20 cellular contexts compared by ENCODE assay signal in the genomic region with DNA sequence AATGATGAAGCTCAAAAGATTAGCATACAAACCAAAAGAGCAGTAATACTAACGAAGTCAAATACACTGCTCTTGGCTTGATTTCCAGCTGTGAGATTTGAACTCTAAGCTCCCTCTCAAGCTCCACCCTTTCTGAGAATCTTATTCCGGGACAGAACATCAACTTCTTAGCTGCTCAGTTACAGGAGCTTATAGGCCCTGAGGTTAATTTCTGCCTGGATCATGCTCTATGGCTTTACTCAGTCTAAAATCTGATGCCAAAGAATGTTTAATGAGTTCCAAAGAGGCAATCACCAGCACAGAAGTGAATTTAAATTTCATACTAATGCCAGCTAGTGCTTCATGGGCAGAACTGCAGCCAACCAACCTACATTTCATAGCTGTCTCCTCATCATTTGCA.
A peak's percentile ranks its signal among the peaks of the same experiment; 100 is the strongest.
DNase-seq lines count a peak whose midpoint lies in the region; ATAC-seq and TF ChIP-seq lines count a peak whose summit lies in the region.
"Had no signal": no experiment of that assay in that cellular context is flagged by ENCODE, and none has a peak within 500 bp of the region (broad histone marks: within the 10 kb centered on the region; RNA-seq: fewer than 3 reads in every experiment).

No MANE protein-coding gene starts in this region.

- no peak overlapping the region for H3K9ac ChIP-seq in neuronal stem cell (ENCODE audit: low read depth, low read length, poor library complexity)

- no peak overlapping the region for H3K4ac ChIP-seq in neuronal stem cell (ENCODE audit: low read length)

- TF ChIP-seq CTCF in WTC11 (IDR thresholded peaks at IDR 0.05) (no peak), epithelial cell of esophagus (IDR thresholded peaks at IDR 0.05; ENCODE audit: insufficient read depth, low read depth, low read length, missing control alignments) (peak; percentile 18)

- H3K4me1 Mint-ChIP-seq in WTC11, result peaks cover 82% of the 10 kb centered on the region
- H3K4me1 Mint-ChIP-seq: IgD-negative memory B cell had no signal

- no peak overlapping the region for H2BK5ac ChIP-seq in neuronal stem cell (ENCODE audit: low read length)

- no peak overlapping the region for H4K8ac ChIP-seq in neuronal stem cell (ENCODE audit: low read depth, low read length)

- H2AK5ac ChIP-seq in neuronal stem cell (ENCODE audit: low read depth, low read length), result no peak overlapping the region

- H3K4me3 Mint-ChIP-seq in WTC11, result no peak overlapping the region
- H3K4me3 Mint-ChIP-seq: CD4-positive, alpha-beta T cell; HFFc6 had no signal

- no peaks in the 10 kb centered on the region for H3K4me1 ChIP-seq in neuronal stem cell (ENCODE audit: control insufficient read depth in 2 of 2, insufficient read depth in 1 of 2, low read depth in 1 of 2, low read length in 2 of 2)
- no peaks in the 10 kb centered on the region for H3K4me1 ChIP-seq in effector memory CD4-positive, alpha-beta T cell (ENCODE audit: control insufficient read depth, insufficient read depth, low read length, poor library complexity, severe bottlenecking)
- H3K4me1 ChIP-seq: A549, Caco-2 had no signal

- no peak overlapping the region for H3K23ac ChIP-seq in neuronal stem cell (ENCODE audit: low read depth, low read length, poor library complexity)

- no peaks in the 10 kb centered on the region for H3K9me3 ChIP-seq in neuronal stem cell (replicated peaks in 1 of 2; ENCODE audit: control insufficient read depth in 2 of 2, insufficient read depth in 1 of 2, low read depth in 1 of 2, low read length in 2 of 2)
- no peaks in the 10 kb centered on the region for H3K9me3 ChIP-seq in effector memory CD4-positive, alpha-beta T cell (ENCODE audit: control insufficient read depth, low read length)
- H3K9me3 ChIP-seq: A549, Caco-2 had no signal

- H3K14ac ChIP-seq in neuronal stem cell (ENCODE audit: low read length), result no peak overlapping the region

- peak; percentile 17; the same call in 1 of the 2 replicates for ATAC-seq in WTC11
- ATAC-seq: A549, HCT116, HepG2 had no signal

- no CpG with 5 or more reads among the region's 2 CpGs for WGBS in neuronal stem cell (ENCODE audit: extremely low coverage in 2 of 2, insufficient read length in 2 of 2, insufficient replicate concordance in 1 of 2), 2 donors

- H3K4me2 ChIP-seq in neuronal stem cell (ENCODE audit: insufficient read depth, low read length, poor library complexity, severe bottlenecking), result no peak overlapping the region
- H3K4me2 ChIP-seq: A549 had no signal

- H3K27ac Mint-ChIP-seq in WTC11, result peak overlapping the region; percentile 44; the same call in 1 of the 2 replicates
- H3K27ac Mint-ChIP-seq: CD4-positive, alpha-beta T cell; HFFc6; IgD-negative memory B cell had no signal

- no peak overlapping the region for H3K4me3 ChIP-seq in epithelial cell of esophagus (ENCODE audit: low read length)
- no peak overlapping the region for H3K4me3 ChIP-seq in neuronal stem cell (ENCODE audit: low read length in 2 of 2)
- no peak overlapping the region for H3K4me3 ChIP-seq in effector memory CD4-positive, alpha-beta T cell (ENCODE audit: insufficient read depth, low read depth, low read length, poor library complexity, severe bottlenecking)
- H3K4me3 ChIP-seq: A549 had no signal

- no peak overlapping the region for H3K27ac ChIP-seq in neuronal stem cell (replicated peaks; ENCODE audit: low read length)
- H3K27ac ChIP-seq in effector memory CD4-positive, alpha-beta T cell (ENCODE audit: insufficient read depth, low read length, poor library complexity, severe bottlenecking), result no peak overlapping the region
- H3K27ac ChIP-seq: 22Rv1, A549, C4-2B had no signal

- H3K36me3 Mint-ChIP-seq in WTC11, result no peaks in the 10 kb centered on the region

- no peaks in the 10 kb centered on the region for H3K27me3 ChIP-seq in neuronal stem cell (ENCODE audit: control insufficient read depth in 3 of 3, insufficient read depth in 3 of 3, low read depth in 1 of 3, low read length in 3 of 3)
- H3K27me3 ChIP-seq in effector memory CD4-positive, alpha-beta T cell (replicated peaks; ENCODE audit: control insufficient read depth, insufficient read depth, low read length, poor library complexity, severe bottlenecking), result no peaks in the 10 kb centered on the region

- no peak overlapping the region for H4K91ac ChIP-seq in neuronal stem cell (ENCODE audit: low read depth, low read length, poor library complexity)

- H3K36me3 ChIP-seq in neuronal stem cell (replicated peaks in 1 of 2; ENCODE audit: control insufficient read depth in 2 of 2, insufficient read depth in 2 of 2, low read length in 2 of 2), result no peaks in the 10 kb centered on the region
- H3K36me3 ChIP-seq in effector memory CD4-positive, alpha-beta T cell (ENCODE audit: control insufficient read depth, insufficient read depth, low read length), result no peaks in the 10 kb centered on the region

- no peaks in the 10 kb centered on the region for H3K79me1 ChIP-seq in neuronal stem cell (ENCODE audit: low read depth, low read length)

- peak; percentile 14 for DNase-seq in DMS 273 (lab: John Stamatoyannopoulos, UW; ENCODE audit: unreplicated experiment)
- DNase-seq in DMS 273 treated with DMSO at 0.1 percent for 48 hours (lab: John Stamatoyannopoulos, UW), result no peak
- no peak for DNase-seq in WTC11 (ENCODE audit: low spot score)
- DNase-seq in epithelial cell of esophagus (ENCODE audit: low read depth), result no peak
- peak; percentile 73 for DNase-seq in renal cortical epithelial cell (ENCODE audit: low read depth)
- DNase-seq in neuronal stem cell (ENCODE audit: low spot score), result no peak
- no peak for DNase-seq in effector memory CD4-positive, alpha-beta T cell
- DNase-seq in occipital lobe (lab: John Stamatoyannopoulos, UW), result no peak
- DNase-seq: AML-193; Caco-2; CD4-positive, alpha-beta T cell; GOT3; H7; HFFc6 had no signal

- no peak overlapping the region for H3K18ac ChIP-seq in neuronal stem cell (ENCODE audit: low read length)

- POLR2A ChIA-PET in WTC11 (lab: Charles Lee), result interaction anchor here (1.1 kb wide), 1 partner anchor 9 kb away, joined by 3 read pairs; no protein-coding TSS in a partner anchor

- CTCF ChIA-PET in WTC11 (lab: Charles Lee), result interaction anchor here (0.9 to 1.1 kb wide), 4 partner anchors 23 to 552 kb away, joined by 3 read pairs; no protein-coding TSS in a partner anchor

- H3K27me3 Mint-ChIP-seq in WTC11 (ENCODE audit: low read depth), result no peaks in the 10 kb centered on the region
- H3K27me3 Mint-ChIP-seq: CD4-positive, alpha-beta T cell; IgD-negative memory B cell had no signal

- H2BK120ac ChIP-seq in neuronal stem cell (ENCODE audit: low read depth, low read length), result no peak overlapping the region

- no peak overlapping the region for H2AFZ ChIP-seq in neuronal stem cell (ENCODE audit: low read length)

- H3K9me3 Mint-ChIP-seq in WTC11, result peaks cover 3% of the 10 kb centered on the region; the same call in 1 of the 2 replicates
- H3K9me3 Mint-ChIP-seq: HFFc6 had no signal

- no peak overlapping the region for H2BK15ac ChIP-seq in neuronal stem cell (ENCODE audit: low read length)

- H2BK12ac ChIP-seq in neuronal stem cell (ENCODE audit: low read length), result no peak overlapping the region

TF ChIP-seq in WTC11, 78 proteins besides CTCF, POLR2A, EP300 and RAD21:
- TF ChIP-seq SOX15 (CRISPR knock-in tag; IDR thresholded peaks at IDR 0.05), result no peak
- no peak for TF ChIP-seq ZMAT4 (CRISPR knock-in tag; IDR thresholded peaks at IDR 0.05)
- TF ChIP-seq ZNF219 (CRISPR knock-in tag; IDR thresholded peaks at IDR 0.05; ENCODE audit: borderline replicate concordance), result no peak
- no peak for TF ChIP-seq JAZF1 (CRISPR knock-in tag; IDR thresholded peaks at IDR 0.05)
- TF ChIP-seq TEAD1 (CRISPR knock-in tag; IDR thresholded peaks at IDR 0.05), result no peak
- no peak for TF ChIP-seq ZNF423 (CRISPR knock-in tag; IDR thresholded peaks at IDR 0.05)
- no peak for TF ChIP-seq FOXJ3 (CRISPR knock-in tag; IDR thresholded peaks at IDR 0.05; ENCODE audit: borderline replicate concordance)
- no peak for TF ChIP-seq ZNF396 (CRISPR knock-in tag; IDR thresholded peaks at IDR 0.05; ENCODE audit: borderline replicate concordance)
- no peak for TF ChIP-seq ZNF281 (CRISPR knock-in tag; IDR thresholded peaks at IDR 0.05)

Comparison
In these comparisons a context has a peak if more than half of its experiments do, and no peak if none do; other contexts are left out.
1. DNase-seq: peak in DMS 273 (single experiment) and renal cortical epithelial cell (single experiment); none in DMS 273 treated with DMSO at 0.1 percent for 48 hours (single experiment), WTC11 (single experiment), epithelial cell of esophagus (single experiment), neuronal stem cell (single experiment), effector memory CD4-positive, alpha-beta T cell (0 of 3) and occipital lobe (single experiment).